In genomic region chr4:164056426-164057142, GRCh38 we compare ENCODE assay signal across 27 cellular contexts.
"Had no signal": no experiment of that assay in that cellular context is flagged by ENCODE, and none has a peak within 500 bp of the region (broad histone marks: within the 10 kb centered on the region; RNA-seq: fewer than 3 reads in every experiment).

No MANE protein-coding gene starts in this region.

- H3K27me3 ChIP-seq: breast epithelium, esophagus squamous epithelium, right lobe of liver, tibial artery had no signal

- H3K27me3 Mint-ChIP-seq: activated B cell treated with CpG ODN at 0.5 μM for 24 hours; activated CD4-positive, alpha-beta T cell treated with anti-CD3 and anti-CD28 coated beads for 36 hours; dendritic cell treated with granulocyte-macrophage colony-stimulating factor and Interleukin-4, amounts not matched to agents 40 ng/mL and 50 ng/mL, for 4 days; progenitor cell of endocrine pancreas; stimulated activated naive CD8-positive, alpha-beta T cell treated with anti-CD3 and anti-CD28 coated beads, Interleukin-15, Interleukin-2, amounts not matched to agents 100 ng/mL and 50 ng/mL, for 24 hours had no signal

- ATAC-seq: activated CD4-positive, alpha-beta T cell treated with anti-CD3 and anti-CD28 coated beads for 36 hours; activated naive CD4-positive, alpha-beta T cell treated with anti-CD3 and anti-CD28 coated beads, Interleukin-2, amount 50 U/mL, for 72 hours; activated T-cell treated with anti-CD3 and anti-CD28 coated beads, Interleukin-2, amount 50 U/mL, for 72 hours; left cardiac atrium; left ventricle myocardium superior; right lobe of liver; stimulated activated effector memory CD8-positive, alpha-beta T cell treated with anti-CD3 and anti-CD28 coated beads, Interleukin-12 subunit alpha, Interleukin-12 subunit beta, amount 100 ng/mL, for 72 hours had no signal

- H3K27ac ChIP-seq: breast epithelium, epithelial cell of prostate, esophagus squamous epithelium, right lobe of liver, skin epidermis, tibial artery had no signal

- H3K4me1 Mint-ChIP-seq: activated B cell treated with CpG ODN at 0.5 μM for 24 hours; activated CD4-positive, alpha-beta T cell treated with anti-CD3 and anti-CD28 coated beads for 36 hours; nephron; stimulated activated effector memory CD8-positive, alpha-beta T cell treated with anti-CD3 and anti-CD28 coated beads, Interleukin-12 subunit alpha, Interleukin-12 subunit beta, amount 100 ng/mL, for 72 hours had no signal

- H3K27ac Mint-ChIP-seq: activated B cell treated with CpG ODN at 0.5 μM for 24 hours; activated CD4-positive, alpha-beta T cell treated with anti-CD3 and anti-CD28 coated beads for 36 hours; activated naive CD4-positive, alpha-beta T cell treated with anti-CD3 and anti-CD28 coated beads, Interleukin-2, amount 50 U/mL, for 72 hours; activated T-cell treated with anti-CD3 and anti-CD28 coated beads, Interleukin-2, amount 50 U/mL, for 72 hours; dendritic cell treated with granulocyte-macrophage colony-stimulating factor and Interleukin-4, amounts not matched to agents 40 ng/mL and 50 ng/mL, for 4 days; nephron; progenitor cell of endocrine pancreas; stimulated activated effector memory CD8-positive, alpha-beta T cell treated with anti-CD3 and anti-CD28 coated beads, Interleukin-12 subunit alpha, Interleukin-12 subunit beta, amount 100 ng/mL, for 72 hours; stimulated activated naive CD8-positive, alpha-beta T cell treated with anti-CD3 and anti-CD28 coated beads, Interleukin-15, Interleukin-2, amounts not matched to agents 100 ng/mL and 50 ng/mL, for 24 hours had no signal

- H3K9me3 Mint-ChIP-seq: activated B cell treated with CpG ODN at 0.5 μM for 24 hours; activated naive CD4-positive, alpha-beta T cell treated with anti-CD3 and anti-CD28 coated beads, Interleukin-2, amount 50 U/mL, for 72 hours; activated T-cell treated with anti-CD3 and anti-CD28 coated beads, Interleukin-2, amount 50 U/mL, for 72 hours; dendritic cell treated with granulocyte-macrophage colony-stimulating factor and Interleukin-4, amounts not matched to agents 40 ng/mL and 50 ng/mL, for 4 days; nephron; stimulated activated naive CD8-positive, alpha-beta T cell treated with anti-CD3 and anti-CD28 coated beads, Interleukin-15, Interleukin-2, amounts not matched to agents 100 ng/mL and 50 ng/mL, for 24 hours had no signal

- H3K4me3 Mint-ChIP-seq: activated B cell treated with CpG ODN at 0.5 μM for 24 hours; activated CD4-positive, alpha-beta T cell treated with anti-CD3 and anti-CD28 coated beads for 36 hours; activated T-cell treated with anti-CD3 and anti-CD28 coated beads, Interleukin-2, amount 50 U/mL, for 72 hours; dendritic cell treated with granulocyte-macrophage colony-stimulating factor and Interleukin-4, amounts not matched to agents 40 ng/mL and 50 ng/mL, for 4 days; nephron; stimulated activated effector memory CD8-positive, alpha-beta T cell treated with anti-CD3 and anti-CD28 coated beads, Interleukin-12 subunit alpha, Interleukin-12 subunit beta, amount 100 ng/mL, for 72 hours; stimulated activated naive CD8-positive, alpha-beta T cell treated with anti-CD3 and anti-CD28 coated beads, Interleukin-15, Interleukin-2, amounts not matched to agents 100 ng/mL and 50 ng/mL, for 24 hours had no signal

- H3K36me3 Mint-ChIP-seq: activated naive CD4-positive, alpha-beta T cell treated with anti-CD3 and anti-CD28 coated beads, Interleukin-2, amount 50 U/mL, for 72 hours; stimulated activated effector memory CD8-positive, alpha-beta T cell treated with anti-CD3 and anti-CD28 coated beads, Interleukin-12 subunit alpha, Interleukin-12 subunit beta, amount 100 ng/mL, for 72 hours had no signal

- DNase-seq: activated B cell treated with CpG ODN at 0.5 μM for 24 hours; activated CD4-positive, alpha-beta T cell treated with anti-CD3 and anti-CD28 coated beads for 36 hours; activated naive CD4-positive, alpha-beta T cell; activated T-cell treated with anti-CD3 and anti-CD28 coated beads for 4 hours; activated T-cell treated with anti-CD3 and anti-CD28 coated beads, Interleukin-2, amount 50 U/mL, for 72 hours; aorta; central memory CD4-positive, alpha-beta T cell; effector CD4-positive, alpha-beta T cell; esophagus squamous epithelium; glutamatergic neuron; islet precursor cell; left cardiac atrium; left ventricle myocardium superior; right lobe of liver; stimulated activated CD4-positive, alpha-beta T cell treated with anti-CD3 and anti-CD28 coated beads, Interleukin-12 subunit alpha, Interleukin-12 subunit beta, amount 100 ng/mL, for 4 hours; stimulated activated CD4-positive, alpha-beta T cell treated with anti-CD3 and anti-CD28 coated beads, Interleukin-4, amount 100 ng/mL, for 1 hour; T-helper 2 cell; tibial artery had no signal
